ENCODE assay signal across 8 cellular contexts in genomic region chr20:32539817-32540675, GRCh38. TPM values are rescaled to one million over a fixed set of nuclear protein-coding genes. Genes with fewer than 3 reads are reported as not detected.
A peak's percentile ranks its signal among the peaks of the same experiment; 100 is the strongest.
DNase-seq lines count a peak whose midpoint lies in the region; ATAC-seq and TF ChIP-seq lines count a peak whose summit lies in the region.

No MANE protein-coding gene starts in this region.

- no peaks in the 10 kb centered on the region for H4K20me1 ChIP-seq in H9 (ENCODE audit: control insufficient read depth, insufficient read depth, insufficient read length)

- H4K5ac ChIP-seq in H9 (ENCODE audit: insufficient read length, low read depth, low read length): no peak overlapping the region

- H3K23me2 ChIP-seq in H9 (ENCODE audit: insufficient read length, low read depth, low read length, poor library complexity, severe bottlenecking): peaks cover 4% of the 10 kb centered on the region

- H2AFZ ChIP-seq in H9 (ENCODE audit: low read length): no peak overlapping the region

- H2BK15ac ChIP-seq in H9 (ENCODE audit: low read depth, low read length): no peak overlapping the region

- no peak overlapping the region for H2AK5ac ChIP-seq in H9 (ENCODE audit: insufficient read length, low read length)

- H3K27me3 ChIP-seq in CD8-positive, alpha-beta T cell (ENCODE audit: insufficient read depth, low read length): no peaks in the 10 kb centered on the region
- H3K27me3 ChIP-seq in RWPE2 (ENCODE audit: insufficient read depth, poor library complexity, severe bottlenecking) (no peaks in the 10 kb centered on the region), H9 (ENCODE audit: insufficient read depth, low read length) (peaks cover 3% of the 10 kb centered on the region; the same call in 1 of the 2 replicates)

- H3K27ac Mint-ChIP-seq in CD8-positive, alpha-beta T cell: peak overlapping the region; percentile 98
- peak overlapping the region; percentile 96 to 97 for H3K27ac Mint-ChIP-seq in natural killer cell treated with Interleukin-12 subunit alpha and Interleukin-12 subunit beta and Interleukin-15 and Interleukin-18, amount 100 ng/mL, for 72 hours
- no peak overlapping the region for H3K27ac Mint-ChIP-seq in H9

- H3K18ac ChIP-seq in H9 (ENCODE audit: insufficient read length, low read depth, low read length): no peak overlapping the region

- no peaks in the 10 kb centered on the region for H3K9me3 ChIP-seq in CD8-positive, alpha-beta T cell (ENCODE audit: low read length)
- H3K9me3 ChIP-seq in RWPE2 (ENCODE audit: severe bottlenecking) (no peaks in the 10 kb centered on the region), H9 (ENCODE audit: control insufficient read depth, low read depth, low read length) (no peaks in the 10 kb centered on the region)

- H3K23ac ChIP-seq in H9 (ENCODE audit: insufficient read length, low read depth, low read length): no peak overlapping the region

- peak overlapping the region; percentile 73 for H3K4me3 Mint-ChIP-seq in CD8-positive, alpha-beta T cell
- H3K4me3 Mint-ChIP-seq in natural killer cell treated with Interleukin-12 subunit alpha and Interleukin-12 subunit beta and Interleukin-15 and Interleukin-18, amount 100 ng/mL, for 72 hours: peak overlapping the region; percentile 90
- H3K4me3 Mint-ChIP-seq in H9: no peak overlapping the region

- peak; percentile 33 to 85 (median 72) for DNase-seq in CD8-positive, alpha-beta T cell
- DNase-seq in RWPE2 (ENCODE audit: low spot score): peak; percentile 76
- peak; percentile 32 for DNase-seq in activated gamma-delta T cell (lab: John Stamatoyannopoulos, UW)
- DNase-seq in natural killer cell treated with Interleukin-12 subunit alpha and Interleukin-12 subunit beta and Interleukin-15 and Interleukin-18, amount 100 ng/mL, for 72 hours (ENCODE audit: low spot score): peak; percentile 85
- DNase-seq in NCI-H2171 (lab: John Stamatoyannopoulos, UW): no peak
- no peak for DNase-seq in foreskin melanocyte
- no peak for DNase-seq in NCI-H2171 treated with DMSO at 0.1 percent for 48 hours (lab: John Stamatoyannopoulos, UW)
- no peak for DNase-seq in H9

- no peak overlapping the region for H2BK120ac ChIP-seq in H9 (ENCODE audit: low read depth, low read length, poor library complexity, severe bottlenecking)

- H2BK12ac ChIP-seq in H9 (ENCODE audit: insufficient read length, low read depth, low read length): no peak overlapping the region

- CTCF ChIA-PET in CD8-positive, alpha-beta T cell (lab: Charles Lee): interaction anchor here (0.8 to 15.6 kb wide), 10 partner anchors 14 to 113 kb away, joined by 3 to 235 read pairs (median 9); no protein-coding TSS in a partner anchor

- H3K4me2 ChIP-seq in H9 (ENCODE audit: insufficient read depth, insufficient read length, low read length): no peak overlapping the region

- no peak overlapping the region for H4K8ac ChIP-seq in H9 (replicated peaks; ENCODE audit: insufficient read length, low read depth, low read length)

- H3K27ac ChIP-seq in CD8-positive, alpha-beta T cell (ENCODE audit: low read depth, low read length): peak overlapping the region; percentile 63
- no peak overlapping the region for H3K27ac ChIP-seq in RWPE2 (ENCODE audit: poor library complexity, severe bottlenecking)
- H3K27ac ChIP-seq in H9 (ENCODE audit: insufficient read length, low read depth, low read length): no peak overlapping the region

- no peak overlapping the region for H3K4ac ChIP-seq in H9 (ENCODE audit: low read depth, low read length)

- H3K9me3 Mint-ChIP-seq in CD8-positive, alpha-beta T cell: no peaks in the 10 kb centered on the region
- no peaks in the 10 kb centered on the region for H3K9me3 Mint-ChIP-seq in natural killer cell treated with Interleukin-12 subunit alpha and Interleukin-12 subunit beta and Interleukin-15 and Interleukin-18, amount 100 ng/mL, for 72 hours
- H3K9me3 Mint-ChIP-seq in H9: no peaks in the 10 kb centered on the region; a peak in 1 of 5 replicates

- H3K27me3 Mint-ChIP-seq in CD8-positive, alpha-beta T cell (ENCODE audit: low read depth): no peaks in the 10 kb centered on the region
- no peaks in the 10 kb centered on the region for H3K27me3 Mint-ChIP-seq in natural killer cell treated with Interleukin-12 subunit alpha and Interleukin-12 subunit beta and Interleukin-15 and Interleukin-18, amount 100 ng/mL, for 72 hours
- H3K27me3 Mint-ChIP-seq in H9 (ENCODE audit: low read depth): peaks cover 61% of the 10 kb centered on the region

- peak overlapping the region; percentile 25 for H3K4me3 ChIP-seq in CD8-positive, alpha-beta T cell (ENCODE audit: low read depth, low read length)
- H3K4me3 ChIP-seq in RWPE2 (ENCODE audit: severe bottlenecking): no peak overlapping the region

- POLR2A ChIA-PET in CD8-positive, alpha-beta T cell (lab: Charles Lee): interaction anchor here (0.9 to 12.1 kb wide), 10 partner anchors 14 to 56 kb away, joined by 3 to 187 read pairs (median 8); partner anchors contain the start of gene NOL4L

- TF ChIP-seq CTCF in CD8-positive, alpha-beta T cell (IDR thresholded peaks at IDR 0.05): no peak
- TF ChIP-seq CTCF in RWPE2 (IDR thresholded peaks at IDR 0.05; ENCODE audit: poor library complexity, severe bottlenecking): no peak
- TF ChIP-seq CTCF in H9 (conservative IDR thresholded peaks at IDR 0.05): no peak

- ATAC-seq in CD8-positive, alpha-beta T cell: peak; percentile 30
- ATAC-seq in RWPE2 (ENCODE audit: low read depth): no peak
- peak; percentile 72 to 77 for ATAC-seq in natural killer cell treated with Interleukin-12 subunit alpha and Interleukin-12 subunit beta and Interleukin-15 and Interleukin-18, amount 100 ng/mL, for 72 hours

- H4K91ac ChIP-seq in H9 (ENCODE audit: insufficient read length, low read depth, low read length): no peak overlapping the region

- H3K9ac ChIP-seq in H9 (ENCODE audit: extremely low read depth, insufficient read length, low read length): no peak overlapping the region

- H3K56ac ChIP-seq in H9 (ENCODE audit: insufficient read length, low read depth, low read length): no peak overlapping the region

- H3K79me1 ChIP-seq in H9 (ENCODE audit: insufficient read depth, low read depth, low read length, poor library complexity, severe bottlenecking): no peaks in the 10 kb centered on the region

- peaks cover 82% of the 10 kb centered on the region for H3K4me1 Mint-ChIP-seq in CD8-positive, alpha-beta T cell (ENCODE audit: low read depth)
- H3K4me1 Mint-ChIP-seq in natural killer cell treated with Interleukin-12 subunit alpha and Interleukin-12 subunit beta and Interleukin-15 and Interleukin-18, amount 100 ng/mL, for 72 hours (ENCODE audit: low read depth in 2 of 2): peaks cover 64 to 69% of the 10 kb centered on the region in 2 donors
- peaks cover 40 to 42% of the 10 kb centered on the region in 2 experiments for H3K4me1 Mint-ChIP-seq in H9

- H3T11ph ChIP-seq in H9 (ENCODE audit: low read length): no peak overlapping the region

- WGBS in H9 (ENCODE audit: extremely low coverage, insufficient read length, low lambda C conversion rate): no CpG with 5 or more reads among the region's 13 CpGs

- peaks cover 18% of the 10 kb centered on the region for H3K36me3 Mint-ChIP-seq in CD8-positive, alpha-beta T cell
- H3K36me3 Mint-ChIP-seq in natural killer cell treated with Interleukin-12 subunit alpha and Interleukin-12 subunit beta and Interleukin-15 and Interleukin-18, amount 100 ng/mL, for 72 hours: no peaks in the 10 kb centered on the region
- H3K36me3 Mint-ChIP-seq in H9 (ENCODE audit: insufficient read depth in 1 of 3, low read depth in 3 of 3): no peaks in the 10 kb centered on the region

- H3K4me1 ChIP-seq in CD8-positive, alpha-beta T cell (ENCODE audit: insufficient read depth, low read length): peaks cover 89% of the 10 kb centered on the region
- H3K4me1 ChIP-seq in RWPE2 (ENCODE audit: insufficient read depth, poor library complexity, severe bottlenecking) (no peaks in the 10 kb centered on the region), H9 (ENCODE audit: insufficient read depth, low read length) (no peaks in the 10 kb centered on the region)

- intact Hi-C loops in CD8-positive, alpha-beta T cell (cut with DNase I, micrococcal nuclease): loop anchor here (1.0 to 5.0 kb wide), 7 partner anchors 18 to 427 kb away; partner anchors contain the start of genes PLAGL2 (in 1 of the 2) and POFUT1 (in 1 of the 2)

- no peaks in the 10 kb centered on the region for H3K79me2 ChIP-seq in H9 (ENCODE audit: insufficient read depth, low read length)

- no peak overlapping the region for H3K14ac ChIP-seq in H9 (ENCODE audit: insufficient read depth, low read length)

- H2BK20ac ChIP-seq in H9 (ENCODE audit: low read depth, low read length, poor library complexity, severe bottlenecking): no peak overlapping the region

- peaks cover 3% of the 10 kb centered on the region for H3K36me3 ChIP-seq in CD8-positive, alpha-beta T cell (ENCODE audit: insufficient read depth, low read length)
- no peaks in the 10 kb centered on the region for H3K36me3 ChIP-seq in RWPE2 (ENCODE audit: low read depth)

- no peak overlapping the region for H2BK5ac ChIP-seq in H9 (ENCODE audit: insufficient read length, low read length)

RNA-seq across cellular contexts. Expression of gene NOL4L, which starts 45.1 kb away (rescaled TPM):
- 10 to 100 TPM; 39.1 to 39.7 TPM for total RNA-seq in CD8-positive, alpha-beta T cell
- total RNA-seq in natural killer cell treated with Interleukin-12 subunit alpha and Interleukin-12 subunit beta and Interleukin-15 and Interleukin-18, amount 100 ng/mL, for 72 hours: 10 to 100 TPM; 20.0 to 20.1 TPM
- 28.9 and 31.7 TPM in 2 replicates for total RNA-seq in H9 (2021)

Comparison
In these comparisons a context has a peak if more than half of its experiments do, and no peak if none do; other contexts are left out.
1. DNase-seq: peak in CD8-positive, alpha-beta T cell (7 of 7), RWPE2 (single experiment), activated gamma-delta T cell (single experiment) and natural killer cell treated with Interleukin-12 subunit alpha and Interleukin-12 subunit beta and Interleukin-15 and Interleukin-18, amount 100 ng/mL, for 72 hours (single experiment); none in NCI-H2171 (single experiment), foreskin melanocyte (single experiment), NCI-H2171 treated with DMSO at 0.1 percent for 48 hours (single experiment) and H9 (single experiment).
2. H3K27ac Mint-ChIP-seq: peak in CD8-positive, alpha-beta T cell (single experiment) and natural killer cell treated with Interleukin-12 subunit alpha and Interleukin-12 subunit beta and Interleukin-15 and Interleukin-18, amount 100 ng/mL, for 72 hours (2 of 2); none in H9 (0 of 3).
3. H3K4me3 Mint-ChIP-seq: peak in CD8-positive, alpha-beta T cell (single experiment) and natural killer cell treated with Interleukin-12 subunit alpha and Interleukin-12 subunit beta and Interleukin-15 and Interleukin-18, amount 100 ng/mL, for 72 hours (single experiment); none in H9 (0 of 2).